20 cellular contexts compared by ENCODE assay signal in genomic region chr19:11464333-11465265, GRCh38. TPM values are rescaled to one million over a fixed set of nuclear protein-coding genes. Genes with fewer than 3 reads are reported as not detected.
A peak's percentile ranks its signal among the peaks of the same experiment; 100 is the strongest.
DNase-seq lines count a peak whose midpoint lies in the region; ATAC-seq, FAIRE-seq and TF ChIP-seq lines count a peak whose summit lies in the region.
"Had no signal": no experiment of that assay in that cellular context is flagged by ENCODE, and none has a peak within 500 bp of the region (broad histone marks: within the 10 kb centered on the region; RNA-seq: fewer than 3 reads in every experiment).

No MANE protein-coding gene starts in this region.

- in situ Hi-C loops in GM12878 (cut with MboI), result no loop called here

- TF ChIP-seq RAD21 in HCT116 (IDR thresholded peaks at IDR 0.05; ENCODE audit: low read depth), result no peak
- TF ChIP-seq RAD21 in GM12878 (IDR thresholded peaks at IDR 0.05; ENCODE audit: insufficient read depth, low read depth, low read length), result no peak

- no peaks in the 10 kb centered on the region for H3K79me2 ChIP-seq in HCT116 (ENCODE audit: insufficient read depth, low read length)
- no peaks in the 10 kb centered on the region for H3K79me2 ChIP-seq in GM12878 (ENCODE audit: control insufficient read depth, insufficient read depth, low read length)

- H3K27me3 Mint-ChIP-seq in naive thymus-derived CD4-positive, alpha-beta T cell, result peaks cover 0 to 13% (median 4%) of the 10 kb centered on the region in 5 donors

- H2AFZ ChIP-seq in HCT116 (ENCODE audit: low read depth, low read length, poor library complexity, severe bottlenecking) (no peak overlapping the region), GM12878 (ENCODE audit: control insufficient read depth, low read depth, low read length) (no peak overlapping the region)

- DNase-seq in GM12891 (ENCODE audit: insufficient read length, low spot score) (no peak), HCT116 (ENCODE audit: low read depth, low spot score) (no peak), GM12878 (ENCODE audit: low read depth, low spot score) (no peak), BE2C (no peak), prostate gland (ENCODE audit: low spot score) (no peak), SW480 (ENCODE audit: low spot score) (no peak)
- no peak for DNase-seq in naive thymus-derived CD4-positive, alpha-beta T cell
- no peak for DNase-seq in stimulated activated CD4-positive, alpha-beta T cell treated with anti-CD3 and anti-CD28 coated beads, Interleukin-4, amount 100 ng/mL, for 24 hours
- DNase-seq: CD4-positive, alpha-beta memory T cell; DMS53; EL; HCEC 1CT; NCI-H1048; NCI-H1436 treated with DMSO at 0.1 percent for 48 hours; NCI-H2029; NCI-H446; Peyer's patch had no signal

- no peak overlapping the region for H3K4me3 Mint-ChIP-seq in naive thymus-derived CD4-positive, alpha-beta T cell
- H3K4me3 Mint-ChIP-seq: CD4-positive, alpha-beta memory T cell had no signal

- FAIRE-seq in GM12891 (lab: Jason Lieb, UNC) (peak; percentile 98), GM12878 (lab: Jason Lieb, UNC) (peak; percentile 83)
- FAIRE-seq: A204.1 had no signal

- BruUV-seq in HCT116 (replicated peaks; lab: Mats Ljungman, UMichigan) (no TSS peak), GM12878 (replicated peaks; lab: Mats Ljungman, UMichigan) (no TSS peak)

- H3K36me3 ChIP-seq in HCT116 (ENCODE audit: control insufficient read depth in 1 of 2, insufficient read depth in 2 of 2, low read length in 2 of 2) (no peaks in the 10 kb centered on the region), GM12878 (ENCODE audit: control insufficient read depth in 2 of 2, insufficient read depth in 2 of 2, low read length in 1 of 2) (no peaks in the 10 kb centered on the region), BE2C (peaks cover 14% of the 10 kb centered on the region), prostate gland (no peaks in the 10 kb centered on the region)
- no peaks in the 10 kb centered on the region for H3K36me3 ChIP-seq in naive thymus-derived CD4-positive, alpha-beta T cell (ENCODE audit: control insufficient read depth in 2 of 3, insufficient read depth in 3 of 3, low read length in 3 of 3)
- H3K36me3 ChIP-seq: Peyer's patch had no signal

- RAD21 ChIA-PET in HCT116 (lab: Charles Lee; ENCODE audit: low non-redundant PET in 1 of 2, low total read pairs in 2 of 2, uncharacterized antibody in 2 of 2, unreplicated experiment in 2 of 2) (no interaction called here), GM12878 (lab: Charles Lee; ENCODE audit: unreplicated experiment) (no interaction called here)

- SMC1A ChIA-PET in GM12878 (lab: Charles Lee; ENCODE audit: uncharacterized antibody, unreplicated experiment), result no interaction called here

- peaks cover 0 to 2% (median 0%) of the 10 kb centered on the region in 11 donors for H3K9me3 Mint-ChIP-seq in naive thymus-derived CD4-positive, alpha-beta T cell
- H3K9me3 Mint-ChIP-seq: CD4-positive, alpha-beta memory T cell had no signal

- H3K4me3 ChIP-seq in HCT116 (replicated peaks in 1 of 2; ENCODE audit: low read depth in 1 of 2, low read length in 2 of 2) (no peak overlapping the region), GM12878 (no peak overlapping the region), BE2C (ENCODE audit: low read depth, low read length) (no peak overlapping the region), prostate gland (no peak overlapping the region)
- no peak overlapping the region for H3K4me3 ChIP-seq in naive thymus-derived CD4-positive, alpha-beta T cell (ENCODE audit: low read length)
- H3K4me3 ChIP-seq: Peyer's patch had no signal

- TF ChIP-seq EP300 in GM12878 (IDR thresholded peaks at IDR 0.05; ENCODE audit: borderline replicate concordance in 1 of 2, control insufficient read depth in 1 of 2, low read depth in 2 of 2, low read length in 2 of 2), result no peak

- intact Hi-C loops in HCT116 (cut with micrococcal nuclease), result no loop called here
- intact Hi-C loops in GM12878 (cut with micrococcal nuclease; ENCODE audit: unreplicated experiment), result no loop called here
- intact Hi-C loops in naive thymus-derived CD4-positive, alpha-beta T cell (cut with micrococcal nuclease), result no loop called here
- intact Hi-C loops in prostate gland (cut with DNase I), result no loop called here

- no peaks in the 10 kb centered on the region for H3K9me2 ChIP-seq in HCT116 (ENCODE audit: insufficient read depth)

- POLR2A ChIA-PET in HCT116 (lab: Charles Lee), result no interaction called here
- POLR2A ChIA-PET in GM12878 (lab: Charles Lee), result interaction anchor here (0.6 kb wide), 1 partner anchor 10 kb away, joined by 4 read pairs; no protein-coding TSS in a partner anchor
- POLR2A ChIA-PET in naive thymus-derived CD4-positive, alpha-beta T cell (lab: Charles Lee), result no interaction called here

- H3K9me3 ChIP-seq in HCT116 (ENCODE audit: control insufficient read depth in 1 of 2, insufficient read depth in 1 of 2, low read depth in 1 of 2, low read length in 2 of 2), result no peaks in the 10 kb centered on the region; a peak in 1 of 4 replicates
- no peaks in the 10 kb centered on the region for H3K9me3 ChIP-seq in GM12878 (replicated peaks; ENCODE audit: control insufficient read depth, insufficient read depth, low read length)
- no peaks in the 10 kb centered on the region for H3K9me3 ChIP-seq in naive thymus-derived CD4-positive, alpha-beta T cell (ENCODE audit: control insufficient read depth in 2 of 3, low read length in 3 of 3)
- no peaks in the 10 kb centered on the region for H3K9me3 ChIP-seq in BE2C
- no peaks in the 10 kb centered on the region for H3K9me3 ChIP-seq in prostate gland
- H3K9me3 ChIP-seq: Peyer's patch had no signal

- H3K36me3 Mint-ChIP-seq in naive thymus-derived CD4-positive, alpha-beta T cell, result no peaks in the 10 kb centered on the region
- H3K36me3 Mint-ChIP-seq: CD4-positive, alpha-beta memory T cell had no signal

- peaks cover 0 to 3% (median 0%) of the 10 kb centered on the region in 7 donors for H3K4me1 Mint-ChIP-seq in naive thymus-derived CD4-positive, alpha-beta T cell

- ATAC-seq in HCT116 (no peak), GM12878 (no peak)
- ATAC-seq in naive thymus-derived CD4-positive, alpha-beta T cell, result peak; percentile 20

- H3K9ac ChIP-seq in HCT116 (ENCODE audit: low read length), result no peak overlapping the region
- H3K9ac ChIP-seq in GM12878 (ENCODE audit: control insufficient read depth, insufficient read depth, low read length), result no peak overlapping the region

- CTCF ChIA-PET in HCT116 (lab: Charles Lee), result no interaction called here
- CTCF ChIA-PET in GM12878 (lab: Yijun Ruan, JAX), result no interaction called here
- CTCF ChIA-PET in naive thymus-derived CD4-positive, alpha-beta T cell (lab: Charles Lee), result no interaction called here

- TF ChIP-seq CTCF in HCT116 (IDR thresholded peaks at IDR 0.05 in 2 of 3, conservative IDR thresholded peaks at IDR 0.05 in 1 of 3; ENCODE audit: borderline replicate concordance in 1 of 3, insufficient read depth in 1 of 3, low read depth in 2 of 3, low read length in 2 of 3), result no peak
- no peak for TF ChIP-seq CTCF in GM12878 (IDR thresholded peaks at IDR 0.05 in 2 of 3, conservative IDR thresholded peaks at IDR 0.05 in 1 of 3; ENCODE audit: control insufficient read depth in 2 of 3, extremely low read depth in 1 of 3, insufficient read depth in 1 of 3, low read depth in 3 of 3, low read length in 3 of 3)
- TF ChIP-seq CTCF in BE2C (IDR thresholded peaks at IDR 0.05; ENCODE audit: low read depth, low read length), result no peak
- TF ChIP-seq CTCF in prostate gland (IDR thresholded peaks at IDR 0.05), result no peak

- H3K4me2 ChIP-seq in HCT116 (ENCODE audit: low read length) (no peak overlapping the region), GM12878 (ENCODE audit: control insufficient read depth, insufficient read depth) (no peak overlapping the region)

- no peak overlapping the region for H3K27ac Mint-ChIP-seq in naive thymus-derived CD4-positive, alpha-beta T cell
- H3K27ac Mint-ChIP-seq: CD4-positive, alpha-beta memory T cell had no signal

- WGBS in GM12878 (ENCODE audit: insufficient coverage, insufficient replicate concordance, low lambda C conversion rate, missing lambda C conversion rate), result 58% methylated on average over 11 of the region's 11 CpGs
- 83% methylated on average over 11 of the region's 11 CpGs for WGBS in prostate gland

- TF ChIP-seq POLR2A in GM12891 (IDR thresholded peaks at IDR 0.05; ENCODE audit: low read depth, low read length) (no peak), HCT116 (IDR thresholded peaks at IDR 0.05; ENCODE audit: borderline replicate concordance, extremely low read depth, insufficient read depth, insufficient read length) (no peak), GM12878 (IDR thresholded peaks at IDR 0.05; ENCODE audit: low read depth, low read length) (no peak), prostate gland (IDR thresholded peaks at IDR 0.05) (no peak)

- H3K27ac ChIP-seq in HCT116 (ENCODE audit: low read depth, low read length), result peak overlapping the region; percentile 15; the same call in 1 of the 2 replicates
- no peak overlapping the region for H3K27ac ChIP-seq in GM12878 (ENCODE audit: control insufficient read depth, insufficient read depth)
- H3K27ac ChIP-seq in naive thymus-derived CD4-positive, alpha-beta T cell (ENCODE audit: low read depth, low read length), result no peak overlapping the region
- H3K27ac ChIP-seq in prostate gland, result no peak overlapping the region
- H3K27ac ChIP-seq: Peyer's patch had no signal

- no peaks in the 10 kb centered on the region for H4K20me1 ChIP-seq in HCT116 (ENCODE audit: insufficient read depth)
- H4K20me1 ChIP-seq in GM12878 (ENCODE audit: control insufficient read depth, insufficient read depth), result no peaks in the 10 kb centered on the region

- H3K4me1 ChIP-seq in HCT116 (ENCODE audit: control insufficient read depth in 1 of 2, insufficient read depth in 2 of 2, low read length in 2 of 2) (no peaks in the 10 kb centered on the region; a peak in 1 of 4 replicates), GM12878 (ENCODE audit: control insufficient read depth, insufficient read depth, low read length) (no peaks in the 10 kb centered on the region; the same call in 1 of the 2 replicates), BE2C (no peaks in the 10 kb centered on the region), prostate gland (replicated peaks) (no peaks in the 10 kb centered on the region)
- H3K4me1 ChIP-seq in naive thymus-derived CD4-positive, alpha-beta T cell (ENCODE audit: control insufficient read depth in 2 of 2, insufficient read depth in 2 of 2, low read length in 2 of 2), result no peaks in the 10 kb centered on the region
- H3K4me1 ChIP-seq: Peyer's patch had no signal

- H3K27me3 ChIP-seq in HCT116 (ENCODE audit: insufficient read depth, low read length) (no peaks in the 10 kb centered on the region), GM12878 (replicated peaks in 1 of 2; ENCODE audit: control insufficient read depth in 2 of 2, insufficient read depth in 2 of 2, low read length in 1 of 2) (no peaks in the 10 kb centered on the region), BE2C (no peaks in the 10 kb centered on the region), prostate gland (replicated peaks; ENCODE audit: insufficient read depth) (no peaks in the 10 kb centered on the region)
- no peaks in the 10 kb centered on the region for H3K27me3 ChIP-seq in naive thymus-derived CD4-positive, alpha-beta T cell (ENCODE audit: control insufficient read depth in 2 of 2, insufficient read depth in 2 of 2, low read length in 2 of 2)
- H3K27me3 ChIP-seq: Peyer's patch had no signal

RNA-seq across cellular contexts. Expression of gene ELAVL3, which starts 16.2 kb away (rescaled TPM):
- polyA plus RNA-seq in GM12891 (2012; ENCODE audit: low read depth, missing spikeins), result 0.26 TPM
- total RNA-seq in HCT116 (2021; ENCODE audit: unreplicated experiment) (0.05 TPM), GM12878 (2014; rRNA removed) (under 0.01 TPM in 1 of 2 replicates, not detected in the other), GM12878 (2014; rRNA removed; fragmentation: Illumina TruSeq; extraction: Trizol) (not detected in 2 replicates), GM12878 (2021) (not detected in 2 replicates), prostate gland (1 to 10 TPM in 1 of 2 donors, under 1 TPM in 1; 0.57 to 1.5 TPM)
- polyA plus RNA-seq in HCT116 (2012), result 0.05 and 0.20 TPM in 2 replicates
- not detected in 2 replicates for total RNA-seq in GM12878 (2013; cell fraction: nucleolus; rRNA removed)
- polyA plus RNA-seq in GM12878 (2011; ENCODE audit: low read depth), result not detected
- polyA plus RNA-seq in GM12878 (2011; rRNA removed) (not detected in 2 replicates), GM12878 (2014; fragmentation: Illumina TruSeq; extraction: Trizol) (0.01 TPM in 1 of 2 replicates, not detected in the other), GM12878 (2014; fragmentation: Nextera tagmentation; extraction: Ambion mirVana) (not detected), GM12878 (2014; rRNA removed) (0.06 TPM in 1 of 2 replicates, not detected in the other), GM12878 (2016; fragmentation: Nextera tagmentation; extraction: Ambion mirVana) (under 1 TPM in 1 of 2 experiments, not detected in 1; 0.05 TPM)
- not detected in 2 replicates for polyA plus RNA-seq in GM12878 (2011; cell fraction: cytosol; rRNA removed)
- polyA plus RNA-seq in GM12878 (2011; cell fraction: nucleus; rRNA removed), result 0.01 TPM in 1 of 2 replicates, not detected in the other
- 0.07 and 0.13 TPM in 2 replicates for polyA plus RNA-seq in GM12878 (2012)
- not detected in 2 replicates for polyA minus RNA-seq in GM12878 (2011; rRNA and poly(A)+ RNA removed)
- polyA minus RNA-seq in GM12878 (2011; cell fraction: cytosol; rRNA and poly(A)+ RNA removed), result not detected in 2 replicates
- not detected in 2 replicates for polyA minus RNA-seq in GM12878 (2011; cell fraction: nucleus; rRNA and poly(A)+ RNA removed)
- total RNA-seq in naive thymus-derived CD4-positive, alpha-beta T cell, result under 1 TPM in 1 of 5 experiments, not detected in 4; 0.19 TPM
- polyA plus RNA-seq in naive thymus-derived CD4-positive, alpha-beta T cell, result not detected
- 91.7 TPM for polyA plus RNA-seq in BE2C (2012; ENCODE audit: insufficient read depth, insufficient read length, low read depth)
- total RNA-seq: CD4-positive, alpha-beta memory T cell; MCF 10A had no signal
- polyA plus RNA-seq: BJ; CD4-positive, alpha-beta memory T cell had no signal

RNA-seq across cellular contexts. Expression of gene PRKCSH, which starts 29.2 kb away (rescaled TPM):
- 168 TPM for polyA plus RNA-seq in GM12891 (2012; ENCODE audit: low read depth, missing spikeins)
- 425 TPM for total RNA-seq in HCT116 (2021; ENCODE audit: unreplicated experiment)
- 442 and 449 TPM in 2 replicates for polyA plus RNA-seq in HCT116 (2012)
- total RNA-seq in GM12878 (2013; cell fraction: nucleolus; rRNA removed), result 82.5 and 98.4 TPM in 2 replicates
- 95.5 and 99.3 TPM in 2 replicates for total RNA-seq in GM12878 (2014; rRNA removed)
- 37.9 and 40.5 TPM in 2 replicates for total RNA-seq in GM12878 (2014; rRNA removed; fragmentation: Illumina TruSeq; extraction: Trizol)
- total RNA-seq in GM12878 (2021), result 271 and 280 TPM in 2 replicates
- polyA plus RNA-seq in GM12878 (2011; ENCODE audit: low read depth), result 102 TPM
- 31.5 and 42.0 TPM in 2 replicates for polyA plus RNA-seq in GM12878 (2011; rRNA removed)
- 77.2 and 88.9 TPM in 2 replicates for polyA plus RNA-seq in GM12878 (2011; cell fraction: cytosol; rRNA removed)
- 270 and 309 TPM in 2 replicates for polyA plus RNA-seq in GM12878 (2011; cell fraction: nucleus; rRNA removed)
- polyA plus RNA-seq in GM12878 (2012), result 225 and 255 TPM in 2 replicates
- 60.5 and 97.4 TPM in 2 replicates for polyA plus RNA-seq in GM12878 (2014; fragmentation: Illumina TruSeq; extraction: Trizol)
- polyA plus RNA-seq in GM12878 (2014; fragmentation: Nextera tagmentation; extraction: Ambion mirVana), result 1 to 10 TPM; 1.1 to 5.2 TPM
- polyA plus RNA-seq in GM12878 (2014; rRNA removed), result 110 and 125 TPM in 2 replicates
- 10 to 100 TPM; 42.0 to 46.1 TPM for polyA plus RNA-seq in GM12878 (2016; fragmentation: Nextera tagmentation; extraction: Ambion mirVana)
- 47.5 and 73.1 TPM in 2 replicates for polyA minus RNA-seq in GM12878 (2011; rRNA and poly(A)+ RNA removed)
- polyA minus RNA-seq in GM12878 (2011; cell fraction: cytosol; rRNA and poly(A)+ RNA removed), result 83.8 and 90.2 TPM in 2 replicates
- polyA minus RNA-seq in GM12878 (2011; cell fraction: nucleus; rRNA and poly(A)+ RNA removed), result 53.7 and 95.3 TPM in 2 replicates
- total RNA-seq in naive thymus-derived CD4-positive, alpha-beta T cell, result 100 to 1,000 TPM; 254 to 332 (median 288) TPM
- 10 to 100 TPM; 30.6 to 53.9 TPM for polyA plus RNA-seq in naive thymus-derived CD4-positive, alpha-beta T cell
- polyA plus RNA-seq in BE2C (2012; ENCODE audit: insufficient read depth, insufficient read length, low read depth), result 490 TPM
- 100 to 1,000 TPM; 229 to 238 TPM for total RNA-seq in prostate gland

RNA-seq across cellular contexts. Expression of gene ODAD3, which starts 29.7 kb away (rescaled TPM):
- 0.23 TPM for polyA plus RNA-seq in GM12891 (2012; ENCODE audit: low read depth, missing spikeins)
- total RNA-seq in HCT116 (2021; ENCODE audit: unreplicated experiment) (0.52 TPM), GM12878 (2014; rRNA removed) (not detected in 2 replicates), GM12878 (2014; rRNA removed; fragmentation: Illumina TruSeq; extraction: Trizol) (not detected in 2 replicates), GM12878 (2021) (0.11 and 0.28 TPM in 2 replicates), prostate gland (1 to 10 TPM; 1.3 to 2.7 TPM)
- 0.17 and 0.21 TPM in 2 replicates for polyA plus RNA-seq in HCT116 (2012)
- not detected in 2 replicates for total RNA-seq in GM12878 (2013; cell fraction: nucleolus; rRNA removed)
- 0.13 TPM for polyA plus RNA-seq in GM12878 (2011; ENCODE audit: low read depth)
- polyA plus RNA-seq in GM12878 (2011; rRNA removed) (0.20 and 0.39 TPM in 2 replicates), GM12878 (2014; fragmentation: Illumina TruSeq; extraction: Trizol) (not detected in 2 replicates), GM12878 (2014; fragmentation: Nextera tagmentation; extraction: Ambion mirVana) (not detected), GM12878 (2014; rRNA removed) (0.08 TPM in 1 of 2 replicates, not detected in the other), GM12878 (2016; fragmentation: Nextera tagmentation; extraction: Ambion mirVana) (under 1 TPM in 1 of 2 experiments, not detected in 1; 0.11 TPM)
- polyA plus RNA-seq in GM12878 (2011; cell fraction: cytosol; rRNA removed), result 0.20 and 0.24 TPM in 2 replicates
- polyA plus RNA-seq in GM12878 (2011; cell fraction: nucleus; rRNA removed), result 0.31 and 0.85 TPM in 2 replicates
- polyA plus RNA-seq in GM12878 (2012), result 1.0 and 1.2 TPM in 2 replicates
- not detected in 2 replicates for polyA minus RNA-seq in GM12878 (2011; rRNA and poly(A)+ RNA removed)
- polyA minus RNA-seq in GM12878 (2011; cell fraction: cytosol; rRNA and poly(A)+ RNA removed), result not detected in 2 replicates
- polyA minus RNA-seq in GM12878 (2011; cell fraction: nucleus; rRNA and poly(A)+ RNA removed), result 0.24 TPM in 1 of 2 replicates, not detected in the other
- total RNA-seq in naive thymus-derived CD4-positive, alpha-beta T cell, result not detected
- not detected for polyA plus RNA-seq in naive thymus-derived CD4-positive, alpha-beta T cell
- 2.0 TPM for polyA plus RNA-seq in BE2C (2012; ENCODE audit: insufficient read depth, insufficient read length, low read depth)
- total RNA-seq: CD4-positive, alpha-beta memory T cell had no signal
- polyA plus RNA-seq: CD4-positive, alpha-beta memory T cell had no signal

RNA-seq across cellular contexts. Expression of gene ZNF653, which starts 41.0 kb away (rescaled TPM):
- 6.6 TPM for polyA plus RNA-seq in GM12891 (2012; ENCODE audit: low read depth, missing spikeins)
- total RNA-seq in HCT116 (2021; ENCODE audit: unreplicated experiment) (16.1 TPM), GM12878 (2014; rRNA removed) (6.8 and 7.2 TPM in 2 replicates), GM12878 (2014; rRNA removed; fragmentation: Illumina TruSeq; extraction: Trizol) (4.3 and 5.2 TPM in 2 replicates), GM12878 (2021) (9.5 and 10.0 TPM in 2 replicates), prostate gland (10 to 100 TPM; 11.2 to 25.8 TPM)
- polyA plus RNA-seq in HCT116 (2012), result 14.3 and 15.9 TPM in 2 replicates
- total RNA-seq in GM12878 (2013; cell fraction: nucleolus; rRNA removed), result 21.0 and 22.1 TPM in 2 replicates
- polyA plus RNA-seq in GM12878 (2011; ENCODE audit: low read depth), result 3.1 TPM
- polyA plus RNA-seq in GM12878 (2011; rRNA removed) (9.5 and 13.2 TPM in 2 replicates), GM12878 (2014; fragmentation: Illumina TruSeq; extraction: Trizol) (1.8 and 6.2 TPM in 2 replicates), GM12878 (2014; fragmentation: Nextera tagmentation; extraction: Ambion mirVana) (not detected), GM12878 (2014; rRNA removed) (8.1 and 11.2 TPM in 2 replicates), GM12878 (2016; fragmentation: Nextera tagmentation; extraction: Ambion mirVana) (1 to 10 TPM; 2.2 to 2.8 TPM)
- 21.7 and 28.8 TPM in 2 replicates for polyA plus RNA-seq in GM12878 (2011; cell fraction: cytosol; rRNA removed)
- 34.5 and 38.5 TPM in 2 replicates for polyA plus RNA-seq in GM12878 (2011; cell fraction: nucleus; rRNA removed)
- polyA plus RNA-seq in GM12878 (2012), result 4.9 and 7.7 TPM in 2 replicates
- polyA minus RNA-seq in GM12878 (2011; rRNA and poly(A)+ RNA removed), result 5.5 and 10.6 TPM in 2 replicates
- polyA minus RNA-seq in GM12878 (2011; cell fraction: cytosol; rRNA and poly(A)+ RNA removed), result 1.9 and 7.0 TPM in 2 replicates
- polyA minus RNA-seq in GM12878 (2011; cell fraction: nucleus; rRNA and poly(A)+ RNA removed), result 8.1 and 14.7 TPM in 2 replicates
- 10 to 100 TPM; 10.0 to 23.9 (median 22.0) TPM for total RNA-seq in naive thymus-derived CD4-positive, alpha-beta T cell
- polyA plus RNA-seq in naive thymus-derived CD4-positive, alpha-beta T cell, result 1 to 10 TPM; 1.7 to 4.6 TPM
- 15.6 TPM for polyA plus RNA-seq in BE2C (2012; ENCODE audit: insufficient read depth, insufficient read length, low read depth)

RNA-seq across cellular contexts. Expression of gene RGL3, which starts 45.5 kb away (rescaled TPM):
- polyA plus RNA-seq in GM12891 (2012; ENCODE audit: low read depth, missing spikeins), result not detected
- total RNA-seq in HCT116 (2021; ENCODE audit: unreplicated experiment) (99.2 TPM), GM12878 (2014; rRNA removed) (not detected in 2 replicates), GM12878 (2014; rRNA removed; fragmentation: Illumina TruSeq; extraction: Trizol) (not detected in 2 replicates), GM12878 (2021) (not detected in 2 replicates), prostate gland (1 to 10 TPM; 5.1 to 8.6 TPM)
- 67.3 and 72.0 TPM in 2 replicates for polyA plus RNA-seq in HCT116 (2012)
- total RNA-seq in GM12878 (2013; cell fraction: nucleolus; rRNA removed), result 0.61 TPM in 1 of 2 replicates, not detected in the other
- polyA plus RNA-seq in GM12878 (2011; ENCODE audit: low read depth), result not detected
- polyA plus RNA-seq in GM12878 (2011; rRNA removed) (not detected in 2 replicates), GM12878 (2014; fragmentation: Illumina TruSeq; extraction: Trizol) (not detected in 2 replicates), GM12878 (2014; fragmentation: Nextera tagmentation; extraction: Ambion mirVana) (not detected), GM12878 (2014; rRNA removed) (not detected in 2 replicates), GM12878 (2016; fragmentation: Nextera tagmentation; extraction: Ambion mirVana) (not detected)
- polyA plus RNA-seq in GM12878 (2011; cell fraction: cytosol; rRNA removed), result not detected in 2 replicates
- not detected in 2 replicates for polyA plus RNA-seq in GM12878 (2011; cell fraction: nucleus; rRNA removed)
- 0.25 and 0.28 TPM in 2 replicates for polyA plus RNA-seq in GM12878 (2012)
- not detected in 2 replicates for polyA minus RNA-seq in GM12878 (2011; rRNA and poly(A)+ RNA removed)
- polyA minus RNA-seq in GM12878 (2011; cell fraction: cytosol; rRNA and poly(A)+ RNA removed), result 2.7 TPM in 1 of 2 replicates, not detected in the other
- polyA minus RNA-seq in GM12878 (2011; cell fraction: nucleus; rRNA and poly(A)+ RNA removed), result not detected in 2 replicates
- not detected for total RNA-seq in naive thymus-derived CD4-positive, alpha-beta T cell
- not detected for polyA plus RNA-seq in naive thymus-derived CD4-positive, alpha-beta T cell
- not detected for polyA plus RNA-seq in BE2C (2012; ENCODE audit: insufficient read depth, insufficient read length, low read depth)
- total RNA-seq: CD4-positive, alpha-beta memory T cell; MCF 10A had no signal
- polyA plus RNA-seq: CD4-positive, alpha-beta memory T cell had no signal
